ENCODE assay signal across 14 cellular contexts in the genomic region with DNA sequence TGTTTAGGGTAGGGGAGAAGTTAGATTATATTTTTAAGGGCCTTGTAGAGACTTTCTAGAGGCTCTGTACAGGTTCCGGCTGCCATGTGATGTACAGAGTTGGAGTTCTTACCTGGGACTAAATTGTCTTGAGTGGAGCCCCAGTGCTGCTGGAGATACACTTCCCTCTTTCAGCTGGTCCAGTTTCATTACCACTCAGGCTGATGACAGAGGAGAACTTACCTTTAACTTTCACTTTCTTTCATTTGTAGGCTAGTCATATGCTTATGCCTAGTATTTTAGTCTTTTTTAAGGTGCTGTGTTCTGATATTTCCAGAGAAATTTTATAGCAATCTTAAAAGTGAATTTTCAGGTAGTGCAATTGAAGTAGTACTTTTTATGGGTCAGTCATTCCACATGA.
A peak's percentile ranks its signal among the peaks of the same experiment; 100 is the strongest.
DNase-seq lines count a peak whose midpoint lies in the region; ATAC-seq and TF ChIP-seq lines count a peak whose summit lies in the region.
"Had no signal": no experiment of that assay in that cellular context is flagged by ENCODE, and none has a peak within 500 bp of the region (broad histone marks: within the 10 kb centered on the region; RNA-seq: fewer than 3 reads in every experiment).

No MANE protein-coding gene starts in this region.

- H3K27me3 ChIP-seq in CD4-positive, CD25-positive, alpha-beta regulatory T cell (ENCODE audit: control insufficient read depth, insufficient read depth, low read length) = no peaks in the 10 kb centered on the region
- H3K27me3 ChIP-seq in OCI-LY3 (ENCODE audit: low read depth, low read length) = no peaks in the 10 kb centered on the region
- no peaks in the 10 kb centered on the region for H3K27me3 ChIP-seq in HAP-1 (ENCODE audit: low read depth)
- H3K27me3 ChIP-seq: gastroesophageal sphincter had no signal

- peak in 1 of 3 donors; percentile 32 for DNase-seq in CD4-positive, CD25-positive, alpha-beta regulatory T cell
- DNase-seq in GM19238 (ENCODE audit: insufficient read length, low spot score) (peak; percentile 37), HAP-1 (ENCODE audit: low spot score in 2 of 2) (no peak), cardiac septum (ENCODE audit: low spot score) (no peak), left lobe of liver (ENCODE audit: low spot score) (no peak)
- DNase-seq: activated CD8-positive, alpha-beta memory T cell treated with anti-CD3 and anti-CD28 coated beads for 24 hours; caudate nucleus; NCI-H1930; SHP77; stimulated activated CD4-positive, alpha-beta T cell treated with anti-CD3 and anti-CD28 coated beads, Interleukin-12 subunit alpha, Interleukin-12 subunit beta, amount 100 ng/mL, for 4 hours had no signal

- H3K9me3 Mint-ChIP-seq in CD4-positive, CD25-positive, alpha-beta regulatory T cell = no peaks in the 10 kb centered on the region

- TF ChIP-seq CTCF in OCI-LY3 (IDR thresholded peaks at IDR 0.05; ENCODE audit: low read depth, low read length) = no peak

- peak overlapping the region; percentile 68 for H3K4me2 ChIP-seq in OCI-LY3 (ENCODE audit: low read length)

- H3K27ac ChIP-seq in CD4-positive, CD25-positive, alpha-beta regulatory T cell (ENCODE audit: insufficient read depth, low read length, poor library complexity, severe bottlenecking) = no peak overlapping the region
- no peak overlapping the region for H3K27ac ChIP-seq in OCI-LY3 (ENCODE audit: low read length)
- H3K27ac ChIP-seq: gastroesophageal sphincter had no signal

- H3K27ac Mint-ChIP-seq in CD4-positive, CD25-positive, alpha-beta regulatory T cell = peak overlapping the region in 2 of 3 donors; percentile 55 to 68

- peak overlapping the region; percentile 1; the same call in 1 of the 2 replicates for H3K9ac ChIP-seq in OCI-LY3 (ENCODE audit: low read length)

- no peak overlapping the region for H2AFZ ChIP-seq in OCI-LY3 (ENCODE audit: low read depth, low read length)

- H3K4me3 Mint-ChIP-seq in CD4-positive, CD25-positive, alpha-beta regulatory T cell = no peak overlapping the region

- H3K9me3 ChIP-seq in CD4-positive, CD25-positive, alpha-beta regulatory T cell (ENCODE audit: control insufficient read depth in 2 of 2, low read length in 2 of 2) = no peaks in the 10 kb centered on the region
- H3K9me3 ChIP-seq in OCI-LY3 (ENCODE audit: insufficient read depth, low read length) (no peaks in the 10 kb centered on the region), HAP-1 (no peaks in the 10 kb centered on the region)
- H3K9me3 ChIP-seq: gastroesophageal sphincter had no signal

- no peaks in the 10 kb centered on the region for H3K79me2 ChIP-seq in OCI-LY3 (ENCODE audit: low read length)

- no peak overlapping the region for H3K4me3 ChIP-seq in CD4-positive, CD25-positive, alpha-beta regulatory T cell (ENCODE audit: low read depth, low read length)
- peak overlapping the region; percentile 33 for H3K4me3 ChIP-seq in OCI-LY3 (ENCODE audit: low read length)
- H3K4me3 ChIP-seq in HAP-1 = no peak overlapping the region
- H3K4me3 ChIP-seq: gastroesophageal sphincter had no signal

- no peaks in the 10 kb centered on the region for H3K27me3 Mint-ChIP-seq in CD4-positive, CD25-positive, alpha-beta regulatory T cell

- no peaks in the 10 kb centered on the region for H3K4me1 ChIP-seq in CD4-positive, CD25-positive, alpha-beta regulatory T cell (ENCODE audit: control insufficient read depth, insufficient read depth, low read length, poor library complexity, severe bottlenecking)
- H3K4me1 ChIP-seq in OCI-LY3 (ENCODE audit: low read length) = peaks cover 14% of the 10 kb centered on the region
- H3K4me1 ChIP-seq in HAP-1 = peaks cover 4% of the 10 kb centered on the region

- no peak for ATAC-seq in CD4-positive, CD25-positive, alpha-beta regulatory T cell (ENCODE audit: low read depth in 2 of 2)
- ATAC-seq in HG03060 (IDR thresholded peaks at IDR 0.05; ENCODE audit: low read depth, unreplicated experiment) = peak; percentile 75
- no peak for ATAC-seq in GM21360 (IDR thresholded peaks at IDR 0.05; ENCODE audit: unreplicated experiment)
- no peak for ATAC-seq in left lobe of liver
- ATAC-seq: gastroesophageal sphincter had no signal

- in situ Hi-C loops in HAP-1 (cut with MboI; ENCODE audit: low sequenced_read_pairs) = no loop called here

- 0 out of 2 replicates have a peak, but pooled peaks cover 2% of the 10 kb centered on the region for H4K20me1 ChIP-seq in OCI-LY3 (ENCODE audit: insufficient read depth, low read length)

- H3K4me1 Mint-ChIP-seq in CD4-positive, CD25-positive, alpha-beta regulatory T cell = peaks cover 11 to 21% (median 14%) of the 10 kb centered on the region in 4 donors

- peaks cover 22% of the 10 kb centered on the region for H3K36me3 Mint-ChIP-seq in CD4-positive, CD25-positive, alpha-beta regulatory T cell

- intact Hi-C loops in cardiac septum (cut with DNase I) = loop anchor here (10.0 kb wide), 1 partner anchor 543 kb away; no protein-coding TSS in a partner anchor

- H3K36me3 ChIP-seq in CD4-positive, CD25-positive, alpha-beta regulatory T cell (ENCODE audit: control insufficient read depth, insufficient read depth, low read length) = peaks cover 5% of the 10 kb centered on the region
- H3K36me3 ChIP-seq in OCI-LY3 (replicated peaks; ENCODE audit: low read depth, low read length) = peaks cover 4% of the 10 kb centered on the region
- peaks cover 5% of the 10 kb centered on the region for H3K36me3 ChIP-seq in HAP-1 (replicated peaks)
